ENCODE assay signal across 10 cellular contexts in genomic region chr6:87807423-87807978, GRCh38.
DNase-seq lines count a peak whose midpoint lies in the region; ATAC-seq and TF ChIP-seq lines count a peak whose summit lies in the region.
"Had no signal": no experiment of that assay in that cellular context is flagged by ENCODE, and none has a peak within 500 bp of the region (broad histone marks: within the 10 kb centered on the region; RNA-seq: fewer than 3 reads in every experiment).

No MANE protein-coding gene starts in this region.

- ATAC-seq in GM18502 (IDR thresholded peaks at IDR 0.05; ENCODE audit: poor library complexity, unreplicated experiment) (peak; percentile 94), GM19463 (IDR thresholded peaks at IDR 0.05; ENCODE audit: unreplicated experiment) (peak; percentile 84), HG03045 (IDR thresholded peaks at IDR 0.05; ENCODE audit: unreplicated experiment) (peak; percentile 71), SK-N-SH treated with all-trans-retinoic acid at 6 μM for 48 hours (no peak)
- ATAC-seq: GM23338 had no signal

- peak; percentile 20 for DNase-seq in NOMO-1 treated with dmso at 0.1 percent for 144 hours (lab: John Stamatoyannopoulos, UW; ENCODE audit: unreplicated experiment)
- DNase-seq in SKM-1 treated with dmso at 0.1 percent for 144 hours (lab: John Stamatoyannopoulos, UW; ENCODE audit: unreplicated experiment), result no peak
- DNase-seq in activated gamma-delta T cell treated with Interleukin-2 at 50 U/mL for 16 hours, result no peak
- DNase-seq in stimulated activated CD4-positive, alpha-beta T cell treated with anti-CD3 and anti-CD28 coated beads, Interleukin-1b, Interleukin-23, amount 100 ng/mL, for 48 hours, result no peak
- DNase-seq: activated CD4-positive, alpha-beta T cell treated with anti-CD3 and anti-CD28 coated beads, Interleukin-2, amount 50 U/mL, for 1 hour had no signal

TF ChIP-seq in SK-N-SH treated with all-trans-retinoic acid at 6 μM for 48 hours, 23 proteins besides CTCF, POLR2A, EP300 and RAD21:
- TF ChIP-seq ZC3H10 (CRISPR knock-in tag; IDR thresholded peaks at IDR 0.05) (no peak), SNAI2 (CRISPR knock-in tag; IDR thresholded peaks at IDR 0.05) (no peak), CSRNP3 (CRISPR knock-in tag; IDR thresholded peaks at IDR 0.05) (no peak), CREB5 (CRISPR knock-in tag; IDR thresholded peaks at IDR 0.05; ENCODE audit: low read depth) (no peak), TOX (CRISPR knock-in tag; IDR thresholded peaks at IDR 0.05; ENCODE audit: borderline replicate concordance) (no peak), ZFP30 (CRISPR knock-in tag; IDR thresholded peaks at IDR 0.05) (no peak), ZNF70 (CRISPR knock-in tag; IDR thresholded peaks at IDR 0.05) (no peak), PATZ1 (CRISPR knock-in tag; IDR thresholded peaks at IDR 0.05; ENCODE audit: borderline replicate concordance) (no peak), ISL1 (CRISPR knock-in tag; IDR thresholded peaks at IDR 0.05) (no peak), RARB (CRISPR knock-in tag; IDR thresholded peaks at IDR 0.05) (no peak), PPARA (CRISPR knock-in tag; IDR thresholded peaks at IDR 0.05; ENCODE audit: borderline replicate concordance) (no peak), ARNTL (CRISPR knock-in tag; IDR thresholded peaks at IDR 0.05; ENCODE audit: borderline replicate concordance, low read depth) (no peak), ESRRG (CRISPR knock-in tag; IDR thresholded peaks at IDR 0.05) (no peak), TCF4 (CRISPR knock-in tag; IDR thresholded peaks at IDR 0.05; ENCODE audit: borderline replicate concordance) (no peak), TSHZ2 (CRISPR knock-in tag; IDR thresholded peaks at IDR 0.05) (no peak), ZNF565 (CRISPR knock-in tag; conservative IDR thresholded peaks at IDR 0.05; ENCODE audit: low read depth) (no peak), POU6F1 (CRISPR knock-in tag; IDR thresholded peaks at IDR 0.05; ENCODE audit: borderline replicate concordance, low read depth) (no peak)
